In the genomic region with DNA sequence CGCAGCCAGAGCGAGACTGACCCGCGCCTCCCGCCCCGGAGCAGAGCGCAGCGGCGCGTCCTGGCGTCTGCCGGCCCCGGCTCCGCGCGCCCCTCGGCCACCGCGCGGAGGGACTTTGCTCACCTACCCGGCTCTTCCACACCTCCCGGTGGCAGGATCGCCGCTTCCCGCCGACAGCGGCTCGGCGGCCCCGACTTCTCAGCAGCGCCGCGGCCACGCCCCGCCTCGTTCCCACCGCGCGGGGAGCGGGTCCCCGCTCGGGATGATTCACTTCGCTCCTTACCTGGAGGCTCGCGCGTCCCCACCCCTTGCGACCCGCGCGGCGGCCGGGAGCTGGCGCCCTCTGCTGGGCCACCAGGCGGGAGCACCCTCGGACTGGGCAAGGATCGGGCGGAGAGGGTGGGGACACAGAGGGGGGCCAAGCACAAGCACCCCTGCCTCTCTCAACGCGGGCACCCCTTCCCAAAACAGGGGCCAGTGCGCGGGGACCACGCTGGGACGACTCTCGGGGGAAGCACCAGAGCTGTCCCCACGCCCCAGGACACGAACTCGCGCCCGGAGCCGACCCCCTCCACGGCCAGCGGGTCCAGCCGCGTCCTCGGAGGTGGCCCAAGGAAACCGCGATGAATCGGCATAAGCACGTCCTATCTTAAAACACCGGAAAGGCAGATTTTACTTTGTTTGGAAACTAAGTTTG, we compare ENCODE assay signal across 1 cellular context.
TF ChIP-seq lines count a peak whose summit lies in the region.

No MANE protein-coding gene starts in this region.

TF ChIP-seq in HEK293, 187 proteins besides CTCF, POLR2A, EP300 and RAD21 (continued from another document):
- TF ChIP-seq, protein P1, sequence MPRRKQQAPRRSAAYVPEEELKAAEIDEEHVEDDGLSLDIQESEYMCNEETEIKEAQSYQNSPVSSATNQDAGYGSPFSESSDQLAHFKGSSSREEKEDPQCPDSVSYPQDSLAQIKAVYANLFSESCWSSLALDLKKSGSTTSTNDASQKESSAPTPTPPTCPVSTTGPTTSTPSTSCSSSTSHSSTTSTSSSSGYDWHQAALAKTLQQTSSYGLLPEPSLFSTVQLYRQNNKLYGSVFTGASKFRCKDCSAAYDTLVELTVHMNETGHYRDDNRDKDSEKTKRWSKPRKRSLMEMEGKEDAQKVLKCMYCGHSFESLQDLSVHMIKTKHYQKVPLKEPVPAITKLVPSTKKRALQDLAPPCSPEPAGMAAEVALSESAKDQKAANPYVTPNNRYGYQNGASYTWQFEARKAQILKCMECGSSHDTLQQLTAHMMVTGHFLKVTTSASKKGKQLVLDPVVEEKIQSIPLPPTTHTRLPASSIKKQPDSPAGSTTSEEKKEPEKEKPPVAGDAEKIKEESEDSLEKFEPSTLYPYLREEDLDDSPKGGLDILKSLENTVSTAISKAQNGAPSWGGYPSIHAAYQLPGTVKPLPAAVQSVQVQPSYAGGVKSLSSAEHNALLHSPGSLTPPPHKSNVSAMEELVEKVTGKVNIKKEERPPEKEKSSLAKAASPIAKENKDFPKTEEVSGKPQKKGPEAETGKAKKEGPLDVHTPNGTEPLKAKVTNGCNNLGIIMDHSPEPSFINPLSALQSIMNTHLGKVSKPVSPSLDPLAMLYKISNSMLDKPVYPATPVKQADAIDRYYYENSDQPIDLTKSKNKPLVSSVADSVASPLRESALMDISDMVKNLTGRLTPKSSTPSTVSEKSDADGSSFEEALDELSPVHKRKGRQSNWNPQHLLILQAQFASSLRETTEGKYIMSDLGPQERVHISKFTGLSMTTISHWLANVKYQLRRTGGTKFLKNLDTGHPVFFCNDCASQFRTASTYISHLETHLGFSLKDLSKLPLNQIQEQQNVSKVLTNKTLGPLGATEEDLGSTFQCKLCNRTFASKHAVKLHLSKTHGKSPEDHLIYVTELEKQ (tag by site-specific recombination; IDR thresholded peaks at IDR 0.05; ENCODE audit: borderline replicate concordance) = peak; percentile 57; the same call in 1 of the 2 replicates
- TF ChIP-seq, protein P2, sequence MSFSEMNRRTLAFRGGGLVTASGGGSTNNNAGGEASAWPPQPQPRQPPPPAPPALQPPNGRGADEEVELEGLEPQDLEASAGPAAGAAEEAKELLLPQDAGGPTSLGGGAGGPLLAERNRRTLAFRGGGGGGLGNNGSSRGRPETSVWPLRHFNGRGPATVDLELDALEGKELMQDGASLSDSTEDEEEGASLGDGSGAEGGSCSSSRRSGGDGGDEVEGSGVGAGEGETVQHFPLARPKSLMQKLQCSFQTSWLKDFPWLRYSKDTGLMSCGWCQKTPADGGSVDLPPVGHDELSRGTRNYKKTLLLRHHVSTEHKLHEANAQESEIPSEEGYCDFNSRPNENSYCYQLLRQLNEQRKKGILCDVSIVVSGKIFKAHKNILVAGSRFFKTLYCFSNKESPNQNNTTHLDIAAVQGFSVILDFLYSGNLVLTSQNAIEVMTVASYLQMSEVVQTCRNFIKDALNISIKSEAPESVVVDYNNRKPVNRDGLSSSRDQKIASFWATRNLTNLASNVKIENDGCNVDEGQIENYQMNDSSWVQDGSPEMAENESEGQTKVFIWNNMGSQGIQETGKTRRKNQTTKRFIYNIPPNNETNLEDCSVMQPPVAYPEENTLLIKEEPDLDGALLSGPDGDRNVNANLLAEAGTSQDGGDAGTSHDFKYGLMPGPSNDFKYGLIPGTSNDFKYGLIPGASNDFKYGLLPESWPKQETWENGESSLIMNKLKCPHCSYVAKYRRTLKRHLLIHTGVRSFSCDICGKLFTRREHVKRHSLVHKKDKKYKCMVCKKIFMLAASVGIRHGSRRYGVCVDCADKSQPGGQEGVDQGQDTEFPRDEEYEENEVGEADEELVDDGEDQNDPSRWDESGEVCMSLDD (tag by site-specific recombination; IDR thresholded peaks at IDR 0.05) = peak; percentile 96
- TF ChIP-seq ZNF341 (tag by site-specific recombination; IDR thresholded peaks at IDR 0.05; ENCODE audit: low read depth) (peak; percentile 83), ZBTB8A (tag by site-specific recombination; IDR thresholded peaks at IDR 0.05) (peak; percentile 91), ZFP69B (tag by site-specific recombination; IDR thresholded peaks at IDR 0.05) (peak; percentile 74), ZNF394 (tag by site-specific recombination; IDR thresholded peaks at IDR 0.05; ENCODE audit: borderline replicate concordance) (peak; percentile 66; the same call in 1 of the 2 replicates), ZNF19 (tag by site-specific recombination; IDR thresholded peaks at IDR 0.05; ENCODE audit: low read depth) (no peak), KLF10 (tag by site-specific recombination; IDR thresholded peaks at IDR 0.05) (peak; percentile 84), ZBTB1 (tag by site-specific recombination; IDR thresholded peaks at IDR 0.05) (0 out of 2 replicates have a peak, but pooled peaks have one; percentile 45), SP3 (tag by site-specific recombination; IDR thresholded peaks at IDR 0.05) (peak; percentile 56), ZNF473 (tag by site-specific recombination; IDR thresholded peaks at IDR 0.05) (no peak), KLF1 (tag by site-specific recombination; IDR thresholded peaks at IDR 0.05) (peak; percentile 78), IKZF3 (tag by site-specific recombination; IDR thresholded peaks at IDR 0.05) (peak; percentile 65; the same call in 1 of the 2 replicates), ZXDB (tag by site-specific recombination; IDR thresholded peaks at IDR 0.05) (peak; percentile 74; the same call in 1 of the 2 replicates), ZFP37 (tag by site-specific recombination; IDR thresholded peaks at IDR 0.05) (peak; percentile 92), ZNF324 (tag by site-specific recombination; IDR thresholded peaks at IDR 0.05) (peak; percentile 54; the same call in 1 of the 2 replicates), ZNF600 (tag by site-specific recombination; IDR thresholded peaks at IDR 0.05) (0 out of 2 replicates have a peak, but pooled peaks have one; percentile 11), MEIS1 (CRISPR knock-in tag; IDR thresholded peaks at IDR 0.05; ENCODE audit: borderline replicate concordance) (peak; percentile 51), ZBTB7A (tag by site-specific recombination; IDR thresholded peaks at IDR 0.05; ENCODE audit: low read depth) (peak; percentile 94)
- TF ChIP-seq, protein P3, sequence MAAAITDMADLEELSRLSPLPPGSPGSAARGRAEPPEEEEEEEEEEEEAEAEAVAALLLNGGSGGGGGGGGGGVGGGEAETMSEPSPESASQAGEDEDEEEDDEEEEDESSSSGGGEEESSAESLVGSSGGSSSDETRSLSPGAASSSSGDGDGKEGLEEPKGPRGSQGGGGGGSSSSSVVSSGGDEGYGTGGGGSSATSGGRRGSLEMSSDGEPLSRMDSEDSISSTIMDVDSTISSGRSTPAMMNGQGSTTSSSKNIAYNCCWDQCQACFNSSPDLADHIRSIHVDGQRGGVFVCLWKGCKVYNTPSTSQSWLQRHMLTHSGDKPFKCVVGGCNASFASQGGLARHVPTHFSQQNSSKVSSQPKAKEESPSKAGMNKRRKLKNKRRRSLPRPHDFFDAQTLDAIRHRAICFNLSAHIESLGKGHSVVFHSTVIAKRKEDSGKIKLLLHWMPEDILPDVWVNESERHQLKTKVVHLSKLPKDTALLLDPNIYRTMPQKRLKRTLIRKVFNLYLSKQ (tag by site-specific recombination; IDR thresholded peaks at IDR 0.05; ENCODE audit: borderline replicate concordance) = no peak
- TF ChIP-seq, protein P4, sequence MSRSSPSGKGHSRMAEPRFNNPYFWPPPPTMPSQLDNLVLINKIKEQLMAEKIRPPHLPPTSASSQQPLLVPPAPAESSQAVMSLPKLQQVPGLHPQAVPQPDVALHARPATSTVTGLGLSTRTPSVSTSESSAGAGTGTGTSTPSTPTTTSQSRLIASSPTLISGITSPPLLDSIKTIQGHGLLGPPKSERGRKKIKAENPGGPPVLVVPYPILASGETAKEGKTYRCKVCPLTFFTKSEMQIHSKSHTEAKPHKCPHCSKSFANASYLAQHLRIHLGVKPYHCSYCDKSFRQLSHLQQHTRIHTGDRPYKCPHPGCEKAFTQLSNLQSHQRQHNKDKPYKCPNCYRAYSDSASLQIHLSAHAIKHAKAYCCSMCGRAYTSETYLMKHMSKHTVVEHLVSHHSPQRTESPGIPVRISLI (tag by site-specific recombination; IDR thresholded peaks at IDR 0.05) = peak; percentile 47; the same call in 1 of the 2 replicates
- TF ChIP-seq, protein P5, sequence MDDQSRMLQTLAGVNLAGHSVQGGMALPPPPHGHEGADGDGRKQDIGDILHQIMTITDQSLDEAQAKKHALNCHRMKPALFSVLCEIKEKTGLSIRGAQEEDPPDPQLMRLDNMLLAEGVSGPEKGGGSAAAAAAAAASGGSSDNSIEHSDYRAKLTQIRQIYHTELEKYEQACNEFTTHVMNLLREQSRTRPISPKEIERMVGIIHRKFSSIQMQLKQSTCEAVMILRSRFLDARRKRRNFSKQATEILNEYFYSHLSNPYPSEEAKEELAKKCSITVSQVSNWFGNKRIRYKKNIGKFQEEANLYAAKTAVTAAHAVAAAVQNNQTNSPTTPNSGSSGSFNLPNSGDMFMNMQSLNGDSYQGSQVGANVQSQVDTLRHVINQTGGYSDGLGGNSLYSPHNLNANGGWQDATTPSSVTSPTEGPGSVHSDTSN (CRISPR knock-in tag; IDR thresholded peaks at IDR 0.05) = peak; percentile 90
- TF ChIP-seq, protein P6, sequence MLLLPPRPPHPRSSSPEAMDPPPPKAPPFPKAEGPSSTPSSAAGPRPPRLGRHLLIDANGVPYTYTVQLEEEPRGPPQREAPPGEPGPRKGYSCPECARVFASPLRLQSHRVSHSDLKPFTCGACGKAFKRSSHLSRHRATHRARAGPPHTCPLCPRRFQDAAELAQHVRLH (tag by site-specific recombination; IDR thresholded peaks at IDR 0.05) = peak; percentile 51; the same call in 1 of the 2 replicates
- TF ChIP-seq, protein P7, sequence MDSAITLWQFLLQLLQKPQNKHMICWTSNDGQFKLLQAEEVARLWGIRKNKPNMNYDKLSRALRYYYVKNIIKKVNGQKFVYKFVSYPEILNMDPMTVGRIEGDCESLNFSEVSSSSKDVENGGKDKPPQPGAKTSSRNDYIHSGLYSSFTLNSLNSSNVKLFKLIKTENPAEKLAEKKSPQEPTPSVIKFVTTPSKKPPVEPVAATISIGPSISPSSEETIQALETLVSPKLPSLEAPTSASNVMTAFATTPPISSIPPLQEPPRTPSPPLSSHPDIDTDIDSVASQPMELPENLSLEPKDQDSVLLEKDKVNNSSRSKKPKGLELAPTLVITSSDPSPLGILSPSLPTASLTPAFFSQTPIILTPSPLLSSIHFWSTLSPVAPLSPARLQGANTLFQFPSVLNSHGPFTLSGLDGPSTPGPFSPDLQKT (IDR thresholded peaks at IDR 0.05; ENCODE audit: borderline replicate concordance, low read depth, low read length) = no peak
- TF ChIP-seq, protein P8, sequence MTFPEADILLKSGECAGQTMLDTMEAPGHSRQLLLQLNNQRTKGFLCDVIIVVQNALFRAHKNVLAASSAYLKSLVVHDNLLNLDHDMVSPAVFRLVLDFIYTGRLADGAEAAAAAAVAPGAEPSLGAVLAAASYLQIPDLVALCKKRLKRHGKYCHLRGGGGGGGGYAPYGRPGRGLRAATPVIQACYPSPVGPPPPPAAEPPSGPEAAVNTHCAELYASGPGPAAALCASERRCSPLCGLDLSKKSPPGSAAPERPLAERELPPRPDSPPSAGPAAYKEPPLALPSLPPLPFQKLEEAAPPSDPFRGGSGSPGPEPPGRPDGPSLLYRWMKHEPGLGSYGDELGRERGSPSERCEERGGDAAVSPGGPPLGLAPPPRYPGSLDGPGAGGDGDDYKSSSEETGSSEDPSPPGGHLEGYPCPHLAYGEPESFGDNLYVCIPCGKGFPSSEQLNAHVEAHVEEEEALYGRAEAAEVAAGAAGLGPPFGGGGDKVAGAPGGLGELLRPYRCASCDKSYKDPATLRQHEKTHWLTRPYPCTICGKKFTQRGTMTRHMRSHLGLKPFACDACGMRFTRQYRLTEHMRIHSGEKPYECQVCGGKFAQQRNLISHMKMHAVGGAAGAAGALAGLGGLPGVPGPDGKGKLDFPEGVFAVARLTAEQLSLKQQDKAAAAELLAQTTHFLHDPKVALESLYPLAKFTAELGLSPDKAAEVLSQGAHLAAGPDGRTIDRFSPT (tag by site-specific recombination; IDR thresholded peaks at IDR 0.05) = peak; percentile 87
- TF ChIP-seq, protein P9, sequence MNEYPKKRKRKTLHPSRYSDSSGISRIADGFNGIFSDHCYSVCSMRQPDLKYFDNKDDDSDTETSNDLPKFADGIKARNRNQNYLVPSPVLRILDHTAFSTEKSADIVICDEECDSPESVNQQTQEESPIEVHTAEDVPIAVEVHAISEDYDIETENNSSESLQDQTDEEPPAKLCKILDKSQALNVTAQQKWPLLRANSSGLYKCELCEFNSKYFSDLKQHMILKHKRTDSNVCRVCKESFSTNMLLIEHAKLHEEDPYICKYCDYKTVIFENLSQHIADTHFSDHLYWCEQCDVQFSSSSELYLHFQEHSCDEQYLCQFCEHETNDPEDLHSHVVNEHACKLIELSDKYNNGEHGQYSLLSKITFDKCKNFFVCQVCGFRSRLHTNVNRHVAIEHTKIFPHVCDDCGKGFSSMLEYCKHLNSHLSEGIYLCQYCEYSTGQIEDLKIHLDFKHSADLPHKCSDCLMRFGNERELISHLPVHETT (tag by site-specific recombination; IDR thresholded peaks at IDR 0.05) = peak; percentile 82
